In the genomic region with DNA sequence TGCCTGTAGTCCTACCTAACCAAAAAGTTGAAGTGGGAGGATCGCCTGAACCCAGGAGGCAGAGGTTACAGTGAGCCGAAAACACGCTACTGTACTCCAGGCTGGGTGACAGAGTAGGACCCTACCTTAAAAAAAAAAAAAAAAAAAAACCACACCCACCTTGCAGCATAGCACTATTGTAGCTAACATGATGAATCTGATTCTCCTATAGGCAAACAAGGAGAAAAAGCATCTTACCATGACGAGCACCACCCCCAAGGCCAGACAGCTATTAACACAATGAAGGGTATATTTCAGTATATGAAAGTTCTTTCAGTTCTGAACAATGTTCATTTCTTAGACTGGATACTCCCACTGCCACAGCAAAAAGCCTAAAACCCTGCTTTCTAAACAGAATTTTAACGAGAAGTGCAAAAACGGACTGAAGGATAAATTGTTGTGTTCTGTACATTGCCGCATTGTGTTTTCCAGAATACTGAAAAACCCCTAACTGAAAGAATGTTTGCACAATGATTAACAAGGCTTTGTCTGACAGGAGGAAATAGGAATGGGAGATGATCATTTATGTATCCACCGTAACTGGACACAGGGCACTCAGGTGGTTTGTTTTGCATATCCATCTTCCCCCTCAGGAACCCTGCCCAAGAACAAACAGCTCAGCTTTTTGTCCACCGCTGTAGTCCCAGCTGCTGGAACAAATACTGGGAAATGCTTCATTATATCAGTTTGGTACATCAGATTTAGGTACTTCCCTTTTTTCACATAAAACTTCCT, we compare ENCODE assay signal across 1 cellular context.
TF ChIP-seq lines count a peak whose summit lies in the region.

No MANE protein-coding gene starts in this region.

TF ChIP-seq in GM23338, 12 proteins besides CTCF, POLR2A, EP300 and RAD21:
- TF ChIP-seq REST (IDR thresholded peaks at IDR 0.05; ENCODE audit: unreplicated experiment): no peak
- TF ChIP-seq ZNF114 (CRISPR knock-in tag; IDR thresholded peaks at IDR 0.05): no peak
- no peak for TF ChIP-seq ETS1 (IDR thresholded peaks at IDR 0.05)
- no peak for TF ChIP-seq EZH2phosphoT487 (IDR thresholded peaks at IDR 0.05; ENCODE audit: unreplicated experiment)
- TF ChIP-seq JUNB (IDR thresholded peaks at IDR 0.05; ENCODE audit: unreplicated experiment): no peak
- TF ChIP-seq ZNF331 (CRISPR knock-in tag; IDR thresholded peaks at IDR 0.05; ENCODE audit: low read depth): no peak
- TF ChIP-seq STAT1 (IDR thresholded peaks at IDR 0.05; ENCODE audit: unreplicated experiment): no peak
- TF ChIP-seq POLR2AphosphoS5 (IDR thresholded peaks at IDR 0.05; ENCODE audit: low read depth): no peak
